8 cellular contexts compared by ENCODE assay signal in genomic region chr17:30476726-30477082, GRCh38. TPM values are rescaled to one million over a fixed set of nuclear protein-coding genes. Genes with fewer than 3 reads are reported as not detected.
A peak's percentile ranks its signal among the peaks of the same experiment; 100 is the strongest.
DNase-seq lines count a peak whose midpoint lies in the region; ATAC-seq and TF ChIP-seq lines count a peak whose summit lies in the region.

No MANE protein-coding gene starts in this region.

- H3K27ac Mint-ChIP-seq in activated T-helper 2 cell treated with anti-CD3 and anti-CD28 coated beads, Interferon-gamma antibody, Interleukin-2, Interleukin-4, amounts not matched to agents 10 μg/mL and 5 μg/mL and 100 μg/mL, durations not matched to agents 14 hours and 24 hours and 36 hours: peak overlapping the region; percentile 95

- peak overlapping the region; percentile 95 for H3K4me3 Mint-ChIP-seq in activated T-helper 2 cell treated with anti-CD3 and anti-CD28 coated beads, Interferon-gamma antibody, Interleukin-2, Interleukin-4, amounts not matched to agents 10 μg/mL and 5 μg/mL and 100 μg/mL, durations not matched to agents 14 hours and 24 hours and 36 hours (ENCODE audit: low read depth)

- intact Hi-C loops in A673 (cut with micrococcal nuclease; ENCODE audit: unreplicated experiment): loop anchor here (10.0 kb wide), 2 partner anchors 238 to 348 kb away; partner anchors contain the start of gene CRLF3
- intact Hi-C loops in activated T-helper 2 cell treated with anti-CD3 and anti-CD28 coated beads, Interferon-gamma antibody, Interleukin-2, Interleukin-4, amounts not matched to agents 10 μg/mL and 5 μg/mL and 100 μg/mL, durations not matched to agents 14 hours and 24 hours and 36 hours (cut with micrococcal nuclease): loop anchor here (2.0 to 10.0 kb wide), 5 partner anchors 99 to 362 kb away; partner anchors contain the start of genes CPD, CRLF3 and NSRP1
- intact Hi-C loops in left ventricle myocardium superior (cut with micrococcal nuclease): no loop called here
- intact Hi-C loops in posterior vena cava (cut with DNase I): no loop called here

- no peaks in the 10 kb centered on the region for H3K27me3 ChIP-seq in A673 (replicated peaks; ENCODE audit: insufficient read depth, low read depth, low read length, poor library complexity)
- peaks cover 4% of the 10 kb centered on the region for H3K27me3 ChIP-seq in skeletal muscle satellite cell (ENCODE audit: control insufficient read depth, insufficient read depth, low read length)

- TSS peak; percentile 96 for BruUV-seq in A673 (replicated peaks; lab: Mats Ljungman, UMichigan)

- H3K27me3 Mint-ChIP-seq in activated T-helper 2 cell treated with anti-CD3 and anti-CD28 coated beads, Interferon-gamma antibody, Interleukin-2, Interleukin-4, amounts not matched to agents 10 μg/mL and 5 μg/mL and 100 μg/mL, durations not matched to agents 14 hours and 24 hours and 36 hours (ENCODE audit: low read depth): no peaks in the 10 kb centered on the region

- H3K9me3 ChIP-seq in A673 (ENCODE audit: low read depth, low read length, poor library complexity, severe bottlenecking) (no peaks in the 10 kb centered on the region), skeletal muscle satellite cell (replicated peaks; ENCODE audit: low read length) (no peaks in the 10 kb centered on the region)

- peaks cover 35% of the 10 kb centered on the region for H3K36me3 Mint-ChIP-seq in activated T-helper 2 cell treated with anti-CD3 and anti-CD28 coated beads, Interferon-gamma antibody, Interleukin-2, Interleukin-4, amounts not matched to agents 10 μg/mL and 5 μg/mL and 100 μg/mL, durations not matched to agents 14 hours and 24 hours and 36 hours (ENCODE audit: low read depth)

- H3K27ac ChIP-seq in A673 (ENCODE audit: low read depth, low read length, poor library complexity, severe bottlenecking): peak overlapping the region; percentile 95

- H3K4me3 ChIP-seq in A673 (ENCODE audit: low read depth, low read length, poor library complexity, severe bottlenecking) (peak overlapping the region; percentile 89), LNCaP clone FGC (ENCODE audit: low read depth, low read length) (peak overlapping the region; percentile 79), skeletal muscle satellite cell (ENCODE audit: low read length) (peak overlapping the region; percentile 83)

- peak overlapping the region; percentile 96 for H3K9ac ChIP-seq in skeletal muscle satellite cell (ENCODE audit: low read depth, low read length)

- peak; percentile 26 for ATAC-seq in GM19438 (IDR thresholded peaks at IDR 0.05; ENCODE audit: low read depth, unreplicated experiment)
- peak; percentile 46 for ATAC-seq in left ventricle myocardium superior

- POLR2A ChIA-PET in A673 (lab: Charles Lee; ENCODE audit: low non-redundant PET): interaction anchor here (0.6 kb wide), 2 partner anchors 367 to 1297 kb away, joined by 3 read pairs; partner anchors contain the start of gene MYO18A

- peaks cover 23% of the 10 kb centered on the region for H3K36me3 ChIP-seq in A673 (ENCODE audit: insufficient read depth, low read length, poor library complexity, severe bottlenecking)
- peaks cover 7% of the 10 kb centered on the region for H3K36me3 ChIP-seq in skeletal muscle satellite cell (ENCODE audit: insufficient read depth, low read length)

- TF ChIP-seq CTCF in A673 (conservative IDR thresholded peaks at IDR 0.05; ENCODE audit: low read depth, low read length) (no peak), LNCaP clone FGC (IDR thresholded peaks at IDR 0.05; ENCODE audit: control insufficient read depth, extremely low read depth, insufficient read depth) (no peak)

- no peak for DNase-seq in A673 (ENCODE audit: low spot score)
- DNase-seq in LNCaP clone FGC (ENCODE audit: low read depth): no peak
- DNase-seq in activated T-helper 2 cell treated with anti-CD3 and anti-CD28 coated beads, Interferon-gamma antibody, Interleukin-2, Interleukin-4, amounts not matched to agents 10 μg/mL and 5 μg/mL and 100 μg/mL, durations not matched to agents 14 hours and 24 hours and 36 hours (ENCODE audit: low spot score): peak; percentile 10
- DNase-seq in left ventricle myocardium superior: no peak
- DNase-seq in posterior vena cava (ENCODE audit: low spot score): no peak
- no peak for DNase-seq in SKM-1 treated with dmso at 0.1 percent for 144 hours (lab: John Stamatoyannopoulos, UW; ENCODE audit: unreplicated experiment)

- H3K4me1 Mint-ChIP-seq in activated T-helper 2 cell treated with anti-CD3 and anti-CD28 coated beads, Interferon-gamma antibody, Interleukin-2, Interleukin-4, amounts not matched to agents 10 μg/mL and 5 μg/mL and 100 μg/mL, durations not matched to agents 14 hours and 24 hours and 36 hours (ENCODE audit: low read depth): peaks cover 31% of the 10 kb centered on the region

- H3K4me2 ChIP-seq in skeletal muscle satellite cell (ENCODE audit: low read length): peak overlapping the region; percentile 87

- CTCF ChIA-PET in A673 (lab: Charles Lee): interaction anchor here (0.8 to 1.3 kb wide), 3 partner anchors 43 to 372 kb away, joined by 3 to 4 read pairs (median 3); no protein-coding TSS in a partner anchor

- H3K9me3 Mint-ChIP-seq in activated T-helper 2 cell treated with anti-CD3 and anti-CD28 coated beads, Interferon-gamma antibody, Interleukin-2, Interleukin-4, amounts not matched to agents 10 μg/mL and 5 μg/mL and 100 μg/mL, durations not matched to agents 14 hours and 24 hours and 36 hours: no peaks in the 10 kb centered on the region

- H3K4me1 ChIP-seq in A673 (ENCODE audit: insufficient read depth, low read length, poor library complexity, severe bottlenecking): no peaks in the 10 kb centered on the region
- peaks cover 12% of the 10 kb centered on the region for H3K4me1 ChIP-seq in skeletal muscle satellite cell (ENCODE audit: control insufficient read depth, insufficient read depth, low read length)

RNA-seq across cellular contexts. Expression of gene GOSR1, which starts 0.5 kb away (rescaled TPM):
- total RNA-seq in A673 (2021): 61.2 and 69.1 TPM in 2 replicates
- 51.1 and 53.6 TPM in 2 replicates for total RNA-seq in activated T-helper 2 cell treated with anti-CD3 and anti-CD28 coated beads, Interferon-gamma antibody, Interleukin-2, Interleukin-4, amounts not matched to agents 10 μg/mL and 5 μg/mL and 100 μg/mL, durations not matched to agents 14 hours and 24 hours and 36 hours
- total RNA-seq in left ventricle myocardium superior: 30.7 TPM
- 28.9 and 29.7 TPM in 2 replicates for total RNA-seq in skeletal muscle satellite cell (2012; rRNA removed)
- 10 to 100 TPM; 40.1 to 43.7 TPM for total RNA-seq in posterior vena cava

Comparison
In these comparisons a context has a peak if more than half of its experiments do, and no peak if none do; other contexts are left out.
1. intact Hi-C loops: an anchor here in A673 (10.0 kb wide) and activated T-helper 2 cell treated with anti-CD3 and anti-CD28 coated beads, Interferon-gamma antibody, Interleukin-2, Interleukin-4, amounts not matched to agents 10 μg/mL and 5 μg/mL and 100 μg/mL, durations not matched to agents 14 hours and 24 hours and 36 hours (2.0 to 10.0 kb wide); none called in left ventricle myocardium superior and posterior vena cava.